Comparison of ENCODE assay signal across 13 cellular contexts in genomic region chr3:46895761-46896160, GRCh38. TPM values are rescaled to one million over a fixed set of nuclear protein-coding genes. Genes with fewer than 3 reads are reported as not detected.
"Had no signal": no experiment of that assay in that cellular context is flagged by ENCODE, and none has a peak within 500 bp of the region (broad histone marks: within the 10 kb centered on the region; RNA-seq: fewer than 3 reads in every experiment).

No MANE protein-coding gene starts in this region.

- H3K9me3 Mint-ChIP-seq: activated naive CD4-positive, alpha-beta T cell treated with anti-CD3 and anti-CD28 coated beads, Interleukin-2, amount 50 U/mL, for 24 hours; activated T-cell treated with anti-CD3 and anti-CD28 coated beads, Interleukin-2, amount 50 U/mL, for 24 hours; activated T-helper 1 cell treated with anti-CD3 and anti-CD28 coated beads, Interleukin-12 subunit alpha, Interleukin-12 subunit beta, Interleukin-2, Interleukin-4 antibody, amounts not matched to agents 30 ng/mL and 10 ng/mL and 1 ng/mL, durations not matched to agents 14 hours and 24 hours and 36 hours; T-helper 1 cell treated with Interleukin-12 subunit alpha and Interleukin-12 subunit beta and Interleukin-4 antibody, amounts not matched to agents 30 μg/mL and 1 μg/mL, for 36 hours had no signal

- H3K9me3 ChIP-seq: Peyer's patch had no signal

- H3K4me3 ChIP-seq: Peyer's patch had no signal

- H3K36me3 Mint-ChIP-seq: activated CD8-positive, alpha-beta memory T cell treated with anti-CD3 and anti-CD28 coated beads, Interleukin-2, amount 10 ng/mL, durations not matched to agents 7 days and 5 days; activated naive CD4-positive, alpha-beta T cell treated with anti-CD3 and anti-CD28 coated beads, Interleukin-2, amount 50 U/mL, for 24 hours had no signal

- H3K4me3 Mint-ChIP-seq: activated CD8-positive, alpha-beta memory T cell treated with anti-CD3 and anti-CD28 coated beads, Interleukin-2, amount 10 ng/mL, durations not matched to agents 7 days and 5 days; activated naive CD4-positive, alpha-beta T cell treated with anti-CD3 and anti-CD28 coated beads, Interleukin-2, amount 50 U/mL, for 24 hours; activated T-cell treated with anti-CD3 and anti-CD28 coated beads, Interleukin-2, amount 50 U/mL, for 24 hours; activated T-helper 1 cell treated with anti-CD3 and anti-CD28 coated beads, Interleukin-12 subunit alpha, Interleukin-12 subunit beta, Interleukin-2, Interleukin-4 antibody, amounts not matched to agents 30 ng/mL and 10 ng/mL and 1 ng/mL, durations not matched to agents 14 hours and 24 hours and 36 hours; T-helper 1 cell treated with Interleukin-12 subunit alpha and Interleukin-12 subunit beta and Interleukin-4 antibody, amounts not matched to agents 30 μg/mL and 1 μg/mL, for 36 hours had no signal

- H3K27ac ChIP-seq: brain microvascular endothelial cell, Peyer's patch, RWPE1 had no signal

- H3K27ac Mint-ChIP-seq: activated CD8-positive, alpha-beta memory T cell treated with anti-CD3 and anti-CD28 coated beads, Interleukin-2, amount 10 ng/mL, durations not matched to agents 7 days and 5 days; activated naive CD4-positive, alpha-beta T cell treated with anti-CD3 and anti-CD28 coated beads, Interleukin-2, amount 50 U/mL, for 24 hours; activated T-cell treated with anti-CD3 and anti-CD28 coated beads, Interleukin-2, amount 50 U/mL, for 24 hours; activated T-helper 1 cell treated with anti-CD3 and anti-CD28 coated beads, Interleukin-12 subunit alpha, Interleukin-12 subunit beta, Interleukin-2, Interleukin-4 antibody, amounts not matched to agents 30 ng/mL and 10 ng/mL and 1 ng/mL, durations not matched to agents 14 hours and 24 hours and 36 hours; T-helper 1 cell treated with Interleukin-12 subunit alpha and Interleukin-12 subunit beta and Interleukin-4 antibody, amounts not matched to agents 30 μg/mL and 1 μg/mL, for 36 hours had no signal

- H3K36me3 ChIP-seq: brain microvascular endothelial cell, Peyer's patch had no signal

- H3K4me1 Mint-ChIP-seq: activated naive CD4-positive, alpha-beta T cell treated with anti-CD3 and anti-CD28 coated beads, Interleukin-2, amount 50 U/mL, for 24 hours had no signal

- DNase-seq: NCI-H1105, NCI-H1436, NCI-H1694 treated with DMSO at 0.1 percent for 48 hours, SHP77 treated with DMSO at 0.1 percent for 48 hours had no signal

RNA-seq across cellular contexts. Expression of gene PTH1R, which starts 18.2 kb away (rescaled TPM):
- total RNA-seq: activated CD8-positive, alpha-beta memory T cell treated with anti-CD3 and anti-CD28 coated beads, Interleukin-2, amount 10 ng/mL, durations not matched to agents 7 days and 5 days; activated T-helper 1 cell treated with anti-CD3 and anti-CD28 coated beads, Interleukin-12 subunit alpha, Interleukin-12 subunit beta, Interleukin-2, Interleukin-4 antibody, amounts not matched to agents 30 ng/mL and 10 ng/mL and 1 ng/mL, durations not matched to agents 14 hours and 24 hours and 36 hours; SK-MEL-5 had no signal

RNA-seq across cellular contexts. Expression of gene MYL3, which starts 32.5 kb away (rescaled TPM):
- total RNA-seq: activated CD8-positive, alpha-beta memory T cell treated with anti-CD3 and anti-CD28 coated beads, Interleukin-2, amount 10 ng/mL, durations not matched to agents 7 days and 5 days; activated T-helper 1 cell treated with anti-CD3 and anti-CD28 coated beads, Interleukin-12 subunit alpha, Interleukin-12 subunit beta, Interleukin-2, Interleukin-4 antibody, amounts not matched to agents 30 ng/mL and 10 ng/mL and 1 ng/mL, durations not matched to agents 14 hours and 24 hours and 36 hours; SK-MEL-5 had no signal
